ENCODE assay signal across 10 cellular contexts in genomic region chr5:89303033-89303480, GRCh38.
DNase-seq lines count a peak whose midpoint lies in the region; ATAC-seq and TF ChIP-seq lines count a peak whose summit lies in the region.
"Had no signal": no experiment of that assay in that cellular context is flagged by ENCODE, and none has a peak within 500 bp of the region (broad histone marks: within the 10 kb centered on the region; RNA-seq: fewer than 3 reads in every experiment).

No MANE protein-coding gene starts in this region.

- DNase-seq in lower lobe of right lung (no peak), superior temporal gyrus (ENCODE audit: extremely low spot score) (no peak), uterus (no peak), transverse colon (no peak)
- DNase-seq: activated CD8-positive, alpha-beta memory T cell treated with anti-CD3 and anti-CD28 coated beads, Interleukin-2, amount 50 U/mL, for 48 hours; DMS79 treated with DMSO at 0.1 percent for 48 hours had no signal

- no peak for TF ChIP-seq EP300 in transverse colon (IDR thresholded peaks at IDR 0.05; ENCODE audit: low read depth)

- H3K9me3 ChIP-seq in lower lobe of right lung (no peaks in the 10 kb centered on the region), uterus (no peaks in the 10 kb centered on the region), transverse colon (no peaks in the 10 kb centered on the region)

- H3K4me1 ChIP-seq in lower lobe of right lung = no peaks in the 10 kb centered on the region
- H3K4me1 ChIP-seq in uterus = no peaks in the 10 kb centered on the region
- H3K4me1 ChIP-seq in transverse colon = no peaks in the 10 kb centered on the region

- H3K36me3 ChIP-seq in lower lobe of right lung (no peaks in the 10 kb centered on the region), uterus (no peaks in the 10 kb centered on the region), transverse colon (no peaks in the 10 kb centered on the region)

- no peak overlapping the region for H3K4me3 ChIP-seq in lower lobe of right lung
- H3K4me3 ChIP-seq in uterus = no peak overlapping the region
- H3K4me3 ChIP-seq in transverse colon = no peak overlapping the region

- H3K27ac ChIP-seq in lower lobe of right lung (no peak overlapping the region), uterus (no peak overlapping the region), transverse colon (peak overlapping the region in 1 of 4 donors; percentile 52)

- H3K27me3 ChIP-seq in lower lobe of right lung (ENCODE audit: low read depth) = no peaks in the 10 kb centered on the region
- H3K27me3 ChIP-seq in uterus = no peaks in the 10 kb centered on the region
- no peaks in the 10 kb centered on the region for H3K27me3 ChIP-seq in transverse colon

- TF ChIP-seq POLR2A in uterus (IDR thresholded peaks at IDR 0.05) (no peak), transverse colon (IDR thresholded peaks at IDR 0.05) (no peak)

- intact Hi-C loops in lower lobe of right lung (cut with DNase I) = no loop called here
- intact Hi-C loops in uterus (cut with DNase I; ENCODE audit: low total_unique reads) = no loop called here
- intact Hi-C loops in transverse colon (cut with DNase I; ENCODE audit: low total_unique reads) = no loop called here

- ATAC-seq in GM18870 (IDR thresholded peaks at IDR 0.05; ENCODE audit: unreplicated experiment) (peak; percentile 51), GM21825 (IDR thresholded peaks at IDR 0.05; ENCODE audit: unreplicated experiment) (peak; percentile 56), HG03520 (IDR thresholded peaks at IDR 0.05; ENCODE audit: unreplicated experiment) (peak; percentile 67), lower lobe of right lung (peak; percentile 44 to 70)
- no peak for ATAC-seq in activated CD4-positive, CD25-positive, alpha-beta regulatory T cell treated with anti-CD3 and anti-CD28 coated beads, Interleukin-2, amount 50 U/mL, for 24 hours

- in situ Hi-C loops in transverse colon (cut with MboI; ENCODE audit: low pct_ligation_motif_present in 1 of 4, low pct_unique_long_range_greater_than_20kb in 1 of 4, low sequenced_read_pairs in 3 of 4) = no loop called here

- TF ChIP-seq CTCF in lower lobe of right lung (IDR thresholded peaks at IDR 0.05) = no peak
- no peak for TF ChIP-seq CTCF in uterus (IDR thresholded peaks at IDR 0.05)
- no peak for TF ChIP-seq CTCF in transverse colon (IDR thresholded peaks at IDR 0.05)

- WGBS in transverse colon (ENCODE audit: low coverage in 1 of 2), 2 donors = 60 to 80% methylated on average over 4 of the region's 4 CpGs

Comparison
In these comparisons a context has a peak if more than half of its experiments do, and no peak if none do; other contexts are left out.
1. ATAC-seq: peak in GM18870 (single experiment), GM21825 (single experiment), HG03520 (single experiment) and lower lobe of right lung (2 of 2); none in activated CD4-positive, CD25-positive, alpha-beta regulatory T cell treated with anti-CD3 and anti-CD28 coated beads, Interleukin-2, amount 50 U/mL, for 24 hours (0 of 2).